In genomic region chr4:78459327-78459726, GRCh38 we compare ENCODE assay signal across 20 cellular contexts.
"Had no signal": no experiment of that assay in that cellular context is flagged by ENCODE, and none has a peak within 500 bp of the region (broad histone marks: within the 10 kb centered on the region; RNA-seq: fewer than 3 reads in every experiment).

No MANE protein-coding gene starts in this region.

- DNase-seq: dermis blood vessel endothelial cell, foreskin melanocyte, head of caudate nucleus, left colon, left ventricle myocardium superior, mesenchymal stem cell, midbrain, nucleus accumbens, ovary, sigmoid colon, tibial artery, upper lobe of left lung had no signal

- H3K4me3 Mint-ChIP-seq: natural killer cell treated with Interleukin-12 subunit alpha and Interleukin-12 subunit beta and Interleukin-15 and Interleukin-18, amount 100 ng/mL, for 72 hours; neural progenitor cell; stimulated activated naive CD8-positive, alpha-beta T cell treated with anti-CD3 and anti-CD28 coated beads, Interleukin-15, Interleukin-2, amounts not matched to agents 100 ng/mL and 50 ng/mL, for 24 hours had no signal

- H3K9me3 ChIP-seq: ovary, right atrium auricular region, sigmoid colon, tibial artery, upper lobe of left lung, vagina had no signal

- ATAC-seq: left colon; left ventricle myocardium superior; natural killer cell treated with Interleukin-12 subunit alpha and Interleukin-12 subunit beta and Interleukin-15 and Interleukin-18, amount 100 ng/mL, for 72 hours had no signal

- H3K27me3 ChIP-seq: hepatocyte, neural progenitor cell, ovary, right atrium auricular region, sigmoid colon, tibial artery, upper lobe of left lung, vagina had no signal

- H3K27ac Mint-ChIP-seq: natural killer cell treated with Interleukin-12 subunit alpha and Interleukin-12 subunit beta and Interleukin-15 and Interleukin-18, amount 100 ng/mL, for 72 hours; stimulated activated naive CD8-positive, alpha-beta T cell treated with anti-CD3 and anti-CD28 coated beads, Interleukin-15, Interleukin-2, amounts not matched to agents 100 ng/mL and 50 ng/mL, for 24 hours had no signal

- H3K36me3 Mint-ChIP-seq: natural killer cell treated with Interleukin-12 subunit alpha and Interleukin-12 subunit beta and Interleukin-15 and Interleukin-18, amount 100 ng/mL, for 72 hours had no signal

- H3K4me3 ChIP-seq: hepatocyte, lung, neural progenitor cell, ovary, right atrium auricular region, sigmoid colon, skin epidermis, tibial artery, upper lobe of left lung, vagina had no signal

- H3K4me1 ChIP-seq: neural progenitor cell, right atrium auricular region, sigmoid colon, tibial artery, upper lobe of left lung, vagina had no signal

- H3K27ac ChIP-seq: hepatocyte, neural progenitor cell, ovary, right atrium auricular region, sigmoid colon, skin epidermis, tibial artery, upper lobe of left lung, vagina had no signal

- H3K9me3 Mint-ChIP-seq: natural killer cell treated with Interleukin-12 subunit alpha and Interleukin-12 subunit beta and Interleukin-15 and Interleukin-18, amount 100 ng/mL, for 72 hours; neural progenitor cell; stimulated activated naive CD8-positive, alpha-beta T cell treated with anti-CD3 and anti-CD28 coated beads, Interleukin-15, Interleukin-2, amounts not matched to agents 100 ng/mL and 50 ng/mL, for 24 hours had no signal

- H3K36me3 ChIP-seq: neural progenitor cell, ovary, right atrium auricular region, tibial artery, upper lobe of left lung, vagina had no signal
